In the genomic region with DNA sequence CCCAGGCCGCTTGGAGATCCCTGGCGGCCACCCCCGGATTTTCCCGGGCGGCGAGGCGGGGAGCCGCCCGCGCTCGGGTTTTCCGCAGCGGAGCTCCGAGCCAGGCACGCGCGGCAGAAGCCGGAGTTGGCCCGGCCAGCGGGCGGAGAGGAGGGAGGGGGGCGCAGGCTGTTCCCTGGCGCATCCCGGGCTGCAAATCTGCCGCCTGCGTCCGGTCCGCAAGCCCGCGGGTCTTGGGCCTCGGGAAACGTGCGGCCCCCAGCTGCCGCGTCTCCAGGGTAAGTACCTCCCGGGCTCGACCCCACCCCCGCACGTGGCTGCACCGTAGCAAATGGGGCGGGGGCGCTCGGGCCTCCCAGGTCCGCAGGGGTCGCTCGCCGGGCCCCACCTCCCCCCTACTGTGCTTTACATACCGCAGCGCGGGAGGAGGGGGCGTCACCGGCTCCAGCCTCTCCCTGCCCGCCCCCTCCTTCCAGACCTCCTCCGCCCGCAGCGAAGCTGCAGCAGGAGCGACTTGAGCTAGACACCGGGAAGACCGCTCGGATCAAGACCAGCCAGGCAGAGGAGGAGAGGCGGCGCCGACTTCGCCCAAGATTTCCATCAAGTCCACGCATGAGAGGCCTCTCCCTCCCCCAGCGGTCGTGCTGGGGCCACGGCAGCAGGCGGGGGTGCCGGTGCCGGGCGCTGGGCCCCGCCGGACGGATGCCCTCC, we compare ENCODE assay signal across 8 cellular contexts. TPM values are rescaled to one million over a fixed set of nuclear protein-coding genes. Genes with fewer than 3 reads are reported as not detected.
DNase-seq lines count a peak whose midpoint lies in the region; ATAC-seq, FAIRE-seq and TF ChIP-seq lines count a peak whose summit lies in the region.

No MANE protein-coding gene starts in this region.

- no peaks in the 10 kb centered on the region; a peak in 1 of 4 replicates for H3K79me2 ChIP-seq in H1 (ENCODE audit: control insufficient read depth in 1 of 2, insufficient read depth in 2 of 2, low read length in 2 of 2)

- no peak overlapping the region for H3K4me3 Mint-ChIP-seq in activated T-helper 1 cell treated with anti-CD3 and anti-CD28 coated beads, Interleukin-12 subunit alpha, Interleukin-12 subunit beta, Interleukin-2, Interleukin-4 antibody, amounts not matched to agents 30 ng/mL and 10 ng/mL and 1 ng/mL, durations not matched to agents 14 hours and 24 hours and 36 hours

- CTCF ChIA-PET in H1 (lab: Charles Lee; ENCODE audit: partially characterized antibody) = interaction anchor here (0.6 to 3.3 kb wide), 16 partner anchors 9 to 502 kb away, joined by 3 to 18 read pairs (median 6); no protein-coding TSS in a partner anchor

- H2AK5ac ChIP-seq in H1 (ENCODE audit: low read depth, low read length) = no peak overlapping the region

- H3K79me1 ChIP-seq in H1 (ENCODE audit: low read depth, low read length) = no peaks in the 10 kb centered on the region

- H3K18ac ChIP-seq in H1 (ENCODE audit: extremely low read depth, low read length) = peak overlapping the region; percentile 78

- H2BK5ac ChIP-seq in H1 (ENCODE audit: low read depth, low read length) = 0 out of 2 replicates have a peak overlapping the region, but pooled peaks have one; percentile 55

- H4K5ac ChIP-seq in H1 (ENCODE audit: insufficient read length, low read depth, low read length) = no peak overlapping the region

- no peak overlapping the region for H2AFZ ChIP-seq in H1 (ENCODE audit: low read length)

- H3K36me3 Mint-ChIP-seq in activated T-helper 1 cell treated with anti-CD3 and anti-CD28 coated beads, Interleukin-12 subunit alpha, Interleukin-12 subunit beta, Interleukin-2, Interleukin-4 antibody, amounts not matched to agents 30 ng/mL and 10 ng/mL and 1 ng/mL, durations not matched to agents 14 hours and 24 hours and 36 hours (ENCODE audit: low read depth) = peaks cover 16% of the 10 kb centered on the region

- peak overlapping the region; percentile 91 to 95 for H3K4me2 ChIP-seq in H1 (ENCODE audit: insufficient read depth in 1 of 2, low read depth in 2 of 2, low read length in 2 of 2)

- H3K4me1 Mint-ChIP-seq in activated T-helper 1 cell treated with anti-CD3 and anti-CD28 coated beads, Interleukin-12 subunit alpha, Interleukin-12 subunit beta, Interleukin-2, Interleukin-4 antibody, amounts not matched to agents 30 ng/mL and 10 ng/mL and 1 ng/mL, durations not matched to agents 14 hours and 24 hours and 36 hours (ENCODE audit: low read depth) = no peaks in the 10 kb centered on the region

- H3K9ac ChIP-seq in H1 (replicated peaks in 1 of 4; ENCODE audit: extremely low read depth in 1 of 4, low read depth in 3 of 4, low read length in 3 of 4) = peak overlapping the region in 2 of 4 experiments; percentile 25 to 72; a peak in 5 of 7 replicates
- H3K9ac ChIP-seq in mucosa of rectum (ENCODE audit: low read depth in 1 of 2, low read length in 2 of 2) = peak overlapping the region in 1 of 2 donors; percentile 57

- peaks cover 29% of the 10 kb centered on the region for H3K27me3 Mint-ChIP-seq in activated T-helper 1 cell treated with anti-CD3 and anti-CD28 coated beads, Interleukin-12 subunit alpha, Interleukin-12 subunit beta, Interleukin-2, Interleukin-4 antibody, amounts not matched to agents 30 ng/mL and 10 ng/mL and 1 ng/mL, durations not matched to agents 14 hours and 24 hours and 36 hours (ENCODE audit: insufficient read depth)

- peak in 1 of 2 experiments; percentile 58; a peak in 1 of 3 replicates for TF ChIP-seq POLR2A in H1 (IDR thresholded peaks at IDR 0.05; ENCODE audit: control extremely low read depth in 1 of 2, low read depth in 2 of 2, low read length in 2 of 2)

- no peak overlapping the region for H3K14ac ChIP-seq in H1 (ENCODE audit: insufficient read length)

- no peak for FAIRE-seq in H1 (lab: Jason Lieb, UNC)

- H3K4ac ChIP-seq in H1 (replicated peaks; ENCODE audit: insufficient read length, low read depth, low read length) = no peak overlapping the region

- H3K4me1 ChIP-seq in H1 (replicated peaks in 1 of 4; ENCODE audit: control insufficient read depth in 3 of 4, insufficient read depth in 4 of 4, low read length in 3 of 4) = peaks cover 0 to 19% (median 9%) of the 10 kb centered on the region in 4 experiments; a peak in 6 of 7 replicates
- peaks cover 15 to 20% of the 10 kb centered on the region in 2 donors for H3K4me1 ChIP-seq in mucosa of rectum (ENCODE audit: control insufficient read depth in 2 of 2, insufficient read depth in 2 of 2, low read length in 2 of 2)

- 1% methylated on average over 24 of the region's 75 CpGs; no CpG with 5 or more reads in 1 of the 2 experiments for WGBS in H1 (ENCODE audit: extremely low coverage in 1 of 2, insufficient coverage in 1 of 2, insufficient read length in 1 of 2, insufficient replicate concordance in 2 of 2, low coverage in 1 of 2, low lambda C conversion rate in 2 of 2, missing lambda C conversion rate in 1 of 2), 2 experiments

- peak overlapping the region; percentile 93 for H4K8ac ChIP-seq in H1 (ENCODE audit: extremely low read depth, insufficient read depth, low read length)

- peak overlapping the region; percentile 75 for H3K56ac ChIP-seq in H1 (replicated peaks; ENCODE audit: insufficient read length, low read depth, low read length)

- TF ChIP-seq RAD21 in H1 (IDR thresholded peaks at IDR 0.05 in 1 of 2, conservative IDR thresholded peaks at IDR 0.05 in 1 of 2; ENCODE audit: low read depth in 2 of 2, low read length in 2 of 2) = no peak

- H3K27ac ChIP-seq in H1 (ENCODE audit: low read depth, low read length) (no peak overlapping the region), mucosa of rectum (ENCODE audit: low read depth in 2 of 2, low read length in 2 of 2) (peak overlapping the region; percentile 75 to 86)

- intact Hi-C loops in activated T-helper 1 cell treated with anti-CD3 and anti-CD28 coated beads, Interleukin-12 subunit alpha, Interleukin-12 subunit beta, Interleukin-2, Interleukin-4 antibody, amounts not matched to agents 30 ng/mL and 10 ng/mL and 1 ng/mL, durations not matched to agents 14 hours and 24 hours and 36 hours (cut with micrococcal nuclease) = loop anchor here (1.0 kb wide), 1 partner anchor 240 kb away; no protein-coding TSS in a partner anchor

- DNase-seq in AG09309 (ENCODE audit: low read depth) = no peak
- peak; percentile 42 for DNase-seq in HuH-7.5 (ENCODE audit: low spot score)
- DNase-seq in H1 (ENCODE audit: low read depth in 1 of 2, low spot score in 2 of 2) = peak; percentile 70 to 85
- DNase-seq in SKM-1 (lab: John Stamatoyannopoulos, UW; ENCODE audit: unreplicated experiment) = no peak
- DNase-seq in NCI-H1092 treated with DMSO at 0.1 percent for 48 hours (lab: John Stamatoyannopoulos, UW) = no peak
- no peak for DNase-seq in activated T-helper 1 cell treated with anti-CD3 and anti-CD28 coated beads, Interleukin-12 subunit alpha, Interleukin-12 subunit beta, Interleukin-2, Interleukin-4 antibody, amounts not matched to agents 30 ng/mL and 10 ng/mL and 1 ng/mL, durations not matched to agents 14 hours and 24 hours and 36 hours (ENCODE audit: low spot score)

- no peak overlapping the region for H2BK120ac ChIP-seq in H1 (replicated peaks; ENCODE audit: low read depth, low read length)

- H3K27me3 ChIP-seq in H1 (replicated peaks in 1 of 4; ENCODE audit: control insufficient read depth in 3 of 4, extremely low read depth in 1 of 4, insufficient read depth in 3 of 4, low read length in 3 of 4) (peaks cover 0 to 42% (median 25%) of the 10 kb centered on the region in 4 experiments; a peak in 6 of 7 replicates), mucosa of rectum (ENCODE audit: control insufficient read depth in 2 of 2, insufficient read depth in 2 of 2, low read length in 2 of 2) (peaks cover 10 to 20% of the 10 kb centered on the region in 2 donors)

- peak overlapping the region; percentile 50; the same call in 1 of the 2 replicates for H2BK12ac ChIP-seq in H1 (ENCODE audit: low read depth, low read length)

- H3K23me2 ChIP-seq in H1 (ENCODE audit: low read depth, low read length) = peaks cover 30% of the 10 kb centered on the region; the same call in 1 of the 2 replicates

- H3K23ac ChIP-seq in H1 (ENCODE audit: insufficient read length) = no peak overlapping the region

- H3K9me3 Mint-ChIP-seq in activated T-helper 1 cell treated with anti-CD3 and anti-CD28 coated beads, Interleukin-12 subunit alpha, Interleukin-12 subunit beta, Interleukin-2, Interleukin-4 antibody, amounts not matched to agents 30 ng/mL and 10 ng/mL and 1 ng/mL, durations not matched to agents 14 hours and 24 hours and 36 hours = no peaks in the 10 kb centered on the region

- TF ChIP-seq EP300 in H1 (IDR thresholded peaks at IDR 0.05; ENCODE audit: borderline replicate concordance in 1 of 2, low read depth in 2 of 2, low read length in 2 of 2) = peak in 1 of 2 experiments; percentile 76; a peak in 1 of 3 replicates

- H3K9me3 ChIP-seq in H1 (ENCODE audit: insufficient read depth in 2 of 2, low read depth in 1 of 2, low read length in 1 of 2) (no peaks in the 10 kb centered on the region), mucosa of rectum (ENCODE audit: control insufficient read depth in 2 of 2, low read length in 2 of 2) (no peaks in the 10 kb centered on the region)

- H3K4me3 ChIP-seq in AG09309 (ENCODE audit: control insufficient read depth, low read depth, low read length) = peak overlapping the region; percentile 83
- peak overlapping the region; percentile 51 to 91 (median 60) for H3K4me3 ChIP-seq in H1 (ENCODE audit: extremely low read depth in 1 of 4, insufficient read depth in 2 of 4, low read depth in 3 of 4, low read length in 4 of 4)
- peak overlapping the region; percentile 41 to 44 for H3K4me3 ChIP-seq in mucosa of rectum (ENCODE audit: low read length in 2 of 2)

- H3K36me3 ChIP-seq in H1 (ENCODE audit: control insufficient read depth in 2 of 4, insufficient read depth in 4 of 4, low read length in 3 of 4) (peaks cover 0 to 2% (median 0%) of the 10 kb centered on the region in 4 experiments; a peak in 3 of 8 replicates), mucosa of rectum (ENCODE audit: control insufficient read depth in 2 of 2, insufficient read depth in 2 of 2, low read length in 2 of 2) (peaks cover 3 to 4% of the 10 kb centered on the region in 2 donors)

- POLR2A ChIA-PET in H1 (lab: Charles Lee; ENCODE audit: partially characterized antibody) = interaction anchor here (0.6 to 6.9 kb wide), 19 partner anchors 10 to 452 kb away, joined by 3 to 77 read pairs (median 5); a partner anchor contains a TSS

- no peak for ATAC-seq in HG03521 (IDR thresholded peaks at IDR 0.05; ENCODE audit: unreplicated experiment)

- H2BK15ac ChIP-seq in H1 (ENCODE audit: low read length) = no peak overlapping the region

- TF ChIP-seq CTCF in AG09309 (IDR thresholded peaks at IDR 0.05; ENCODE audit: control insufficient read depth, insufficient read depth, low read depth, low read length, missing control alignments) = no peak
- TF ChIP-seq CTCF in H1 (IDR thresholded peaks at IDR 0.05; ENCODE audit: control extremely low read depth in 1 of 3, insufficient read depth in 1 of 3, low read depth in 1 of 3, low read length in 3 of 3) = no peak

- H4K91ac ChIP-seq in H1 (replicated peaks; ENCODE audit: insufficient read length, low read length) = peak overlapping the region; percentile 54

- H3K27ac Mint-ChIP-seq in activated T-helper 1 cell treated with anti-CD3 and anti-CD28 coated beads, Interleukin-12 subunit alpha, Interleukin-12 subunit beta, Interleukin-2, Interleukin-4 antibody, amounts not matched to agents 30 ng/mL and 10 ng/mL and 1 ng/mL, durations not matched to agents 14 hours and 24 hours and 36 hours = no peak overlapping the region

- peaks cover 0 to 4% of the 10 kb centered on the region in 2 experiments for H4K20me1 ChIP-seq in H1 (replicated peaks in 1 of 2; ENCODE audit: control insufficient read depth in 1 of 2, insufficient read depth in 2 of 2, low read length in 2 of 2)

- H2BK20ac ChIP-seq in H1 (ENCODE audit: low read length) = no peak overlapping the region

RNA-seq across cellular contexts. Expression of a gene that starts 1.6 kb away (rescaled TPM):
- total RNA-seq in H1 (2021; fragmentation: NEBNext Ultra II Directional; extraction: Animal tissue kit (Norgen Biotek cat#: 25700)) = 11.0 and 11.3 TPM in 2 replicates
- polyA plus RNA-seq in H1 (2011; rRNA removed) = 4.8 and 4.9 TPM in 2 replicates
- polyA plus RNA-seq in H1 (2011; cell fraction: cytosol; rRNA removed) = 5.8 TPM
- polyA plus RNA-seq in H1 (2011; cell fraction: nucleus; rRNA removed) = 11.1 TPM
- polyA plus RNA-seq in H1 (2012, experiment 1 of 2) = 9.4 to 10.9 TPM (median 10.4 TPM) in 4 replicates
- 11.7 TPM for polyA plus RNA-seq in H1 (2012, experiment 2 of 2)
- polyA plus RNA-seq in H1 (2013, experiment 1 of 2) = 15.6 TPM
- polyA plus RNA-seq in H1 (2013, experiment 2 of 2) = 16.9 TPM
- 5.0 and 5.5 TPM in 2 replicates for polyA minus RNA-seq in H1 (2011; rRNA and poly(A)+ RNA removed)
- polyA minus RNA-seq in H1 (2011; cell fraction: cytosol; rRNA and poly(A)+ RNA removed) = 4.2 TPM
- polyA minus RNA-seq in H1 (2011; cell fraction: nucleus; rRNA and poly(A)+ RNA removed) = 5.9 TPM
- 0.47 and 0.56 TPM in 2 replicates for total RNA-seq in activated T-helper 1 cell treated with anti-CD3 and anti-CD28 coated beads, Interleukin-12 subunit alpha, Interleukin-12 subunit beta, Interleukin-2, Interleukin-4 antibody, amounts not matched to agents 30 ng/mL and 10 ng/mL and 1 ng/mL, durations not matched to agents 14 hours and 24 hours and 36 hours

RNA-seq across cellular contexts. Expression of a gene that starts 59.6 kb away (rescaled TPM):
- 83.5 and 86.5 TPM in 2 replicates for total RNA-seq in H1 (2021; fragmentation: NEBNext Ultra II Directional; extraction: Animal tissue kit (Norgen Biotek cat#: 25700))
- polyA plus RNA-seq in H1 (2011; rRNA removed) = 32.0 and 34.9 TPM in 2 replicates
- polyA plus RNA-seq in H1 (2011; cell fraction: cytosol; rRNA removed) = 69.0 TPM
- 35.6 TPM for polyA plus RNA-seq in H1 (2011; cell fraction: nucleus; rRNA removed)
- 78.5 to 101 TPM (median 84.8 TPM) in 4 replicates for polyA plus RNA-seq in H1 (2012, experiment 1 of 2)
- 36.3 TPM for polyA plus RNA-seq in H1 (2012, experiment 2 of 2)
- 81.6 TPM for polyA plus RNA-seq in H1 (2013, experiment 1 of 2)
- 79.9 TPM for polyA plus RNA-seq in H1 (2013, experiment 2 of 2)
- polyA minus RNA-seq in H1 (2011; rRNA and poly(A)+ RNA removed) = 23.4 and 28.6 TPM in 2 replicates
- 26.5 TPM for polyA minus RNA-seq in H1 (2011; cell fraction: cytosol; rRNA and poly(A)+ RNA removed)
- polyA minus RNA-seq in H1 (2011; cell fraction: nucleus; rRNA and poly(A)+ RNA removed) = 32.2 TPM
- total RNA-seq in activated T-helper 1 cell treated with anti-CD3 and anti-CD28 coated beads, Interleukin-12 subunit alpha, Interleukin-12 subunit beta, Interleukin-2, Interleukin-4 antibody, amounts not matched to agents 30 ng/mL and 10 ng/mL and 1 ng/mL, durations not matched to agents 14 hours and 24 hours and 36 hours = 129 and 135 TPM in 2 replicates

Comparison
In these comparisons a context has a peak if more than half of its experiments do, and no peak if none do; other contexts are left out.
1. DNase-seq: peak in HuH-7.5 (single experiment) and H1 (2 of 2); none in AG09309 (single experiment), SKM-1 (single experiment), NCI-H1092 treated with DMSO at 0.1 percent for 48 hours (single experiment) and activated T-helper 1 cell treated with anti-CD3 and anti-CD28 coated beads, Interleukin-12 subunit alpha, Interleukin-12 subunit beta, Interleukin-2, Interleukin-4 antibody, amounts not matched to agents 30 ng/mL and 10 ng/mL and 1 ng/mL, durations not matched to agents 14 hours and 24 hours and 36 hours (single experiment).
2. Peak in every context shown above with its lines, with median percentiles within 50 percentile points of each other: H3K4me3 ChIP-seq.